Comparison of ENCODE assay signal across 25 cellular contexts in the genomic region with DNA sequence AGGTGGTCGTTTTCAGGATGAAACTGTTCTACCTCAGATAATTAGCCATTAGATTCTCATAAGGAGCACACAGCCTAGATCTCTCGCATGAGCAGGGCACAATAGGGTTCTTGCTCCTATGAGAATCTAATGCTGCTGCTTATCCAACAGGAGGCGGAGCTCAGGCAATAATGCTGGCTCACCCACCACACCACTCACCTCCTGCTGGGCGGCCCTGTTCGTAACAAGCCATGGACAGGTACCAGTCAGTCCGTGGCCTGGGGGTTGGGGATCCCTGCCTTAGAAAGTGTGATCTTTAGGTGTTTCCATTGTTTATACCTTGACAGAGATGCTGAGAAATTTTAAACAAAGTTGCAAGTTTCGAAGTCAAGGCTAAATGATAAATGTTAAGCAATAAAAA.
A peak's percentile ranks its signal among the peaks of the same experiment; 100 is the strongest.
DNase-seq lines count a peak whose midpoint lies in the region; ATAC-seq and TF ChIP-seq lines count a peak whose summit lies in the region.
"Had no signal": no experiment of that assay in that cellular context is flagged by ENCODE, and none has a peak within 500 bp of the region (broad histone marks: within the 10 kb centered on the region; RNA-seq: fewer than 3 reads in every experiment).

No MANE protein-coding gene starts in this region.

- no peak overlapping the region for H3K4me3 ChIP-seq in HAP-1
- H3K4me3 ChIP-seq: BLaER1, GM23248, SJCRH30 had no signal

- intact Hi-C loops in Right ventricle myocardium superior (cut with DNase I): no loop called here
- intact Hi-C loops in left cardiac atrium (cut with DNase I): no loop called here

- peak; percentile 33 for DNase-seq in Right ventricle myocardium superior
- DNase-seq in left cardiac atrium: no peak
- DNase-seq in HT-29 (ENCODE audit: low spot score): peak; percentile 12
- peak; percentile 46 for DNase-seq in WTC11 (ENCODE audit: low spot score)
- DNase-seq in nephron progenitor cell: peak; percentile 2
- DNase-seq in HAP-1 (ENCODE audit: low spot score in 2 of 2): no peak
- no peak for DNase-seq in effector memory CD8-positive, alpha-beta T cell
- DNase-seq: CD4-positive, CD25-positive, alpha-beta regulatory T cell; DMS79 treated with DMSO at 0.1 percent for 48 hours; GM23248; Kasumi-1; NCI-H1092 treated with DMSO at 0.1 percent for 48 hours; NCI-H1436; NCI-H187; NCI-H2081 treated with DMSO at 0.1 percent for 48 hours; NCI-H2171 treated with DMSO at 0.1 percent for 48 hours; NCI-H345; NCI-H510A treated with DMSO at 0.1 percent for 48 hours; NK-92 treated with Interleukin-12 subunit alpha and Interleukin-12 subunit beta, amount 100 ng/mL, for 24 hours; PC-3; T-cell had no signal

- no peaks in the 10 kb centered on the region for H3K4me1 ChIP-seq in HAP-1
- H3K4me1 ChIP-seq: BLaER1, SJCRH30 had no signal

- H3K36me3 Mint-ChIP-seq in WTC11 (no peaks in the 10 kb centered on the region), nephron progenitor cell (ENCODE audit: low read depth) (no peaks in the 10 kb centered on the region)
- H3K36me3 Mint-ChIP-seq in effector memory CD8-positive, alpha-beta T cell (ENCODE audit: insufficient read depth): no peaks in the 10 kb centered on the region
- H3K36me3 Mint-ChIP-seq: CD4-positive, CD25-positive, alpha-beta regulatory T cell; T-cell had no signal

- H3K27me3 Mint-ChIP-seq in WTC11 (ENCODE audit: low read depth) (no peaks in the 10 kb centered on the region), nephron progenitor cell (ENCODE audit: low read depth, poor library complexity) (peaks cover 2% of the 10 kb centered on the region)
- H3K27me3 Mint-ChIP-seq in effector memory CD8-positive, alpha-beta T cell: no peaks in the 10 kb centered on the region
- H3K27me3 Mint-ChIP-seq: CD4-positive, CD25-positive, alpha-beta regulatory T cell; T-cell had no signal

- H3K27ac Mint-ChIP-seq in WTC11 (no peak overlapping the region), nephron progenitor cell (no peak overlapping the region)
- no peak overlapping the region for H3K27ac Mint-ChIP-seq in effector memory CD8-positive, alpha-beta T cell
- H3K27ac Mint-ChIP-seq: CD4-positive, CD25-positive, alpha-beta regulatory T cell; T-cell had no signal

- in situ Hi-C loops in HAP-1 (cut with MboI; ENCODE audit: low sequenced_read_pairs): no loop called here

- ATAC-seq in Right ventricle myocardium superior (ENCODE audit: poor library complexity) (no peak), left cardiac atrium (no peak), WTC11 (peak; percentile 58), GM21737 (IDR thresholded peaks at IDR 0.05; ENCODE audit: unreplicated experiment) (no peak)
- no peak for ATAC-seq in effector memory CD8-positive, alpha-beta T cell (replicated peaks)
- ATAC-seq: HCT116, PC-3, T-cell had no signal

- H3K4me1 Mint-ChIP-seq in WTC11: no peaks in the 10 kb centered on the region
- H3K4me1 Mint-ChIP-seq in nephron progenitor cell: no peaks in the 10 kb centered on the region
- H3K4me1 Mint-ChIP-seq in effector memory CD8-positive, alpha-beta T cell (ENCODE audit: low read depth in 2 of 2): no peaks in the 10 kb centered on the region
- H3K4me1 Mint-ChIP-seq: CD4-positive, CD25-positive, alpha-beta regulatory T cell; T-cell had no signal

- POLR2A ChIA-PET in WTC11 (lab: Charles Lee): no interaction called here

- H3K9me3 Mint-ChIP-seq in WTC11 (peaks cover 14% of the 10 kb centered on the region), nephron progenitor cell (no peaks in the 10 kb centered on the region)
- H3K9me3 Mint-ChIP-seq in effector memory CD8-positive, alpha-beta T cell: no peaks in the 10 kb centered on the region

- TF ChIP-seq CTCF in WTC11 (IDR thresholded peaks at IDR 0.05): no peak
- TF ChIP-seq CTCF in nephron progenitor cell (IDR thresholded peaks at IDR 0.05): no peak

- H3K9me3 ChIP-seq in HAP-1: no peaks in the 10 kb centered on the region; the same call in 1 of the 2 replicates
- H3K9me3 ChIP-seq: BLaER1, SJCRH30 had no signal

- H3K4me3 Mint-ChIP-seq in WTC11: no peak overlapping the region
- H3K4me3 Mint-ChIP-seq in nephron progenitor cell: no peak overlapping the region
- no peak overlapping the region for H3K4me3 Mint-ChIP-seq in effector memory CD8-positive, alpha-beta T cell
- H3K4me3 Mint-ChIP-seq: CD4-positive, CD25-positive, alpha-beta regulatory T cell; T-cell had no signal

- no peaks in the 10 kb centered on the region for H3K36me3 ChIP-seq in HAP-1 (replicated peaks)
- H3K36me3 ChIP-seq: BLaER1, SJCRH30 had no signal

- H3K27me3 ChIP-seq in HAP-1 (ENCODE audit: low read depth): no peaks in the 10 kb centered on the region
- H3K27me3 ChIP-seq: BLaER1, SJCRH30 had no signal

- CTCF ChIA-PET in WTC11 (lab: Charles Lee): interaction anchor here (1.2 kb wide), 1 partner anchor 268 kb away, joined by 3 read pairs; no protein-coding TSS in a partner anchor

TF ChIP-seq in WTC11, 78 proteins besides CTCF, POLR2A, EP300 and RAD21:
- TF ChIP-seq ZNF416 (CRISPR knock-in tag; IDR thresholded peaks at IDR 0.05) (no peak), SOX15 (CRISPR knock-in tag; IDR thresholded peaks at IDR 0.05) (no peak), ELF4 (CRISPR knock-in tag; IDR thresholded peaks at IDR 0.05; ENCODE audit: low read depth) (no peak), ZNF423 (CRISPR knock-in tag; IDR thresholded peaks at IDR 0.05) (no peak), NFYB (CRISPR knock-in tag; conservative IDR thresholded peaks at IDR 0.05; ENCODE audit: low read depth) (no peak), JUN (CRISPR knock-in tag; IDR thresholded peaks at IDR 0.05) (no peak), RORB (CRISPR knock-in tag; IDR thresholded peaks at IDR 0.05) (no peak), GRHL2 (CRISPR knock-in tag; IDR thresholded peaks at IDR 0.05; ENCODE audit: insufficient replicate concordance, severe bottlenecking) (no peak), FOXJ3 (CRISPR knock-in tag; IDR thresholded peaks at IDR 0.05; ENCODE audit: borderline replicate concordance) (no peak), NFE2L1 (CRISPR knock-in tag; IDR thresholded peaks at IDR 0.05) (no peak), CREB1 (CRISPR knock-in tag; IDR thresholded peaks at IDR 0.05) (no peak)
- TF ChIP-seq, protein P1, sequence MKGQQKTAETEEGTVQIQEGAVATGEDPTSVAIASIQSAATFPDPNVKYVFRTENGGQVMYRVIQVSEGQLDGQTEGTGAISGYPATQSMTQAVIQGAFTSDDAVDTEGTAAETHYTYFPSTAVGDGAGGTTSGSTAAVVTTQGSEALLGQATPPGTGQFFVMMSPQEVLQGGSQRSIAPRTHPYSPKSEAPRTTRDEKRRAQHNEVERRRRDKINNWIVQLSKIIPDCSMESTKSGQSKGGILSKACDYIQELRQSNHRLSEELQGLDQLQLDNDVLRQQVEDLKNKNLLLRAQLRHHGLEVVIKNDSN (CRISPR knock-in tag; IDR thresholded peaks at IDR 0.05): no peak
- TF ChIP-seq, protein P2, sequence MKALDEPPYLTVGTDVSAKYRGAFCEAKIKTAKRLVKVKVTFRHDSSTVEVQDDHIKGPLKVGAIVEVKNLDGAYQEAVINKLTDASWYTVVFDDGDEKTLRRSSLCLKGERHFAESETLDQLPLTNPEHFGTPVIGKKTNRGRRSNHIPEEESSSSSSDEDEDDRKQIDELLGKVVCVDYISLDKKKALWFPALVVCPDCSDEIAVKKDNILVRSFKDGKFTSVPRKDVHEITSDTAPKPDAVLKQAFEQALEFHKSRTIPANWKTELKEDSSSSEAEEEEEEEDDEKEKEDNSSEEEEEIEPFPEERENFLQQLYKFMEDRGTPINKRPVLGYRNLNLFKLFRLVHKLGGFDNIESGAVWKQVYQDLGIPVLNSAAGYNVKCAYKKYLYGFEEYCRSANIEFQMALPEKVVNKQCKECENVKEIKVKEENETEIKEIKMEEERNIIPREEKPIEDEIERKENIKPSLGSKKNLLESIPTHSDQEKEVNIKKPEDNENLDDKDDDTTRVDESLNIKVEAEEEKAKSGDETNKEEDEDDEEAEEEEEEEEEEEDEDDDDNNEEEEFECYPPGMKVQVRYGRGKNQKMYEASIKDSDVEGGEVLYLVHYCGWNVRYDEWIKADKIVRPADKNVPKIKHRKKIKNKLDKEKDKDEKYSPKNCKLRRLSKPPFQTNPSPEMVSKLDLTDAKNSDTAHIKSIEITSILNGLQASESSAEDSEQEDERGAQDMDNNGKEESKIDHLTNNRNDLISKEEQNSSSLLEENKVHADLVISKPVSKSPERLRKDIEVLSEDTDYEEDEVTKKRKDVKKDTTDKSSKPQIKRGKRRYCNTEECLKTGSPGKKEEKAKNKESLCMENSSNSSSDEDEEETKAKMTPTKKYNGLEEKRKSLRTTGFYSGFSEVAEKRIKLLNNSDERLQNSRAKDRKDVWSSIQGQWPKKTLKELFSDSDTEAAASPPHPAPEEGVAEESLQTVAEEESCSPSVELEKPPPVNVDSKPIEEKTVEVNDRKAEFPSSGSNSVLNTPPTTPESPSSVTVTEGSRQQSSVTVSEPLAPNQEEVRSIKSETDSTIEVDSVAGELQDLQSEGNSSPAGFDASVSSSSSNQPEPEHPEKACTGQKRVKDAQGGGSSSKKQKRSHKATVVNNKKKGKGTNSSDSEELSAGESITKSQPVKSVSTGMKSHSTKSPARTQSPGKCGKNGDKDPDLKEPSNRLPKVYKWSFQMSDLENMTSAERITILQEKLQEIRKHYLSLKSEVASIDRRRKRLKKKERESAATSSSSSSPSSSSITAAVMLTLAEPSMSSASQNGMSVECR (CRISPR knock-in tag; IDR thresholded peaks at IDR 0.05; ENCODE audit: borderline replicate concordance): no peak
- TF ChIP-seq, protein P3, sequence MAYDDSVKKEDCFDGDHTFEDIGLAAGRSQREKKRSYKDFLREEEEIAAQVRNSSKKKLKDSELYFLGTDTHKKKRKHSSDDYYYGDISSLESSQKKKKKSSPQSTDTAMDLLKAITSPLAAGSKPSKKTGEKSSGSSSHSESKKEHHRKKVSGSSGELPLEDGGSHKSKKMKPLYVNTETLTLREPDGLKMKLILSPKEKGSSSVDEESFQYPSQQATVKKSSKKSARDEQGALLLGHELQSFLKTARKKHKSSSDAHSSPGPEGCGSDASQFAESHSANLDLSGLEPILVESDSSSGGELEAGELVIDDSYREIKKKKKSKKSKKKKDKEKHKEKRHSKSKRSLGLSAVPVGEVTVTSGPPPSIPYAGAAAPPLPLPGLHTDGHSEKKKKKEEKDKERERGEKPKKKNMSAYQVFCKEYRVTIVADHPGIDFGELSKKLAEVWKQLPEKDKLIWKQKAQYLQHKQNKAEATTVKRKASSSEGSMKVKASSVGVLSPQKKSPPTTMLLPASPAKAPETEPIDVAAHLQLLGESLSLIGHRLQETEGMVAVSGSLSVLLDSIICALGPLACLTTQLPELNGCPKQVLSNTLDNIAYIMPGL (CRISPR knock-in tag; IDR thresholded peaks at IDR 0.05): no peak
TF ChIP-seq in WTC11: peak in this region for 0.

Comparison
In these comparisons a context has a peak if more than half of its experiments do, and no peak if none do; other contexts are left out.
1. DNase-seq: peak in Right ventricle myocardium superior (single experiment), HT-29 (single experiment), WTC11 (single experiment) and nephron progenitor cell (single experiment); none in left cardiac atrium (single experiment), HAP-1 (0 of 2) and effector memory CD8-positive, alpha-beta T cell (0 of 3).